ENCODE assay signal across 1 cellular context in the genomic region with DNA sequence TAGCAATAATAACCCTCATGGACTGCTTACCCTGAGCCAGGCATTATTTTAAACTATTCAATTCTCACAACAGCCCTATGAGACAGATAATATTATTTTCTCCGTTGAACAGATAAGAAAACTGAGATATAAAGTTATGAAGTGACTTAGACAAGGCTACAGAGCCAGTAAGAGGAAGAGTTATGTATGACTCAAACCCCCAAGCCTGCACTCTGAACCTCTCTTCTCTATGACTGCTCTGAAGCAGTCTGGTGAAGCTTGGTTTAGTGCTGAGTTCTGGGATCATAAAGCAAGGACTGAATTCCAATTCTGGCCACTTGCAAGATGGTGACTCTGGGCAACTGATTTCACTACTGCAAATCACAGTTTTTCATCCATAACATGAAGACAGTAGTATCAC.
TF ChIP-seq lines count a peak whose summit lies in the region.

No MANE protein-coding gene starts in this region.

TF ChIP-seq in H1, 55 proteins besides CTCF, POLR2A, EP300 and RAD21:
- no peak for TF ChIP-seq RBBP5 (IDR thresholded peaks at IDR 0.05; ENCODE audit: borderline replicate concordance, low read depth, low read length)
- TF ChIP-seq RXRA (IDR thresholded peaks at IDR 0.05; ENCODE audit: insufficient read depth, low read depth, low read length), result no peak
- TF ChIP-seq JUN (IDR thresholded peaks at IDR 0.05; ENCODE audit: low read depth, low read length), result no peak
- TF ChIP-seq SIN3A (conservative IDR thresholded peaks at IDR 0.05 in 1 of 2, IDR thresholded peaks at IDR 0.05 in 1 of 2; ENCODE audit: low read depth in 1 of 2, low read length in 2 of 2), result no peak
- no peak for TF ChIP-seq USF2 (IDR thresholded peaks at IDR 0.05; ENCODE audit: low read length)
- no peak for TF ChIP-seq SP2 (IDR thresholded peaks at IDR 0.05; ENCODE audit: low read length)
- TF ChIP-seq MAX (IDR thresholded peaks at IDR 0.05), result no peak
- TF ChIP-seq HDAC6 (IDR thresholded peaks at IDR 0.05; ENCODE audit: low read depth, low read length), result no peak
